1 cellular context compared by ENCODE assay signal in genomic region chr5:139664273-139664693, GRCh38.
TF ChIP-seq lines count a peak whose summit lies in the region.

No MANE protein-coding gene starts in this region.

TF ChIP-seq in HepG2, 621 proteins besides CTCF, POLR2A, EP300 and RAD21 (continued from another document):
- TF ChIP-seq ZBED4 (CRISPR knock-in tag; IDR thresholded peaks at IDR 0.05; ENCODE audit: borderline replicate concordance) (no peak), KAT7 (CRISPR knock-in tag; IDR thresholded peaks at IDR 0.05; ENCODE audit: borderline replicate concordance) (no peak), GTF2F1 (IDR thresholded peaks at IDR 0.05; ENCODE audit: low read length) (no peak), ZNF780A (CRISPR knock-in tag; IDR thresholded peaks at IDR 0.05) (no peak), TCF12 (IDR thresholded peaks at IDR 0.05) (no peak), TCF12 (CRISPR knock-in tag; IDR thresholded peaks at IDR 0.05) (no peak), PAXIP1 (CRISPR knock-in tag; conservative IDR thresholded peaks at IDR 0.05) (no peak), SP1 (IDR thresholded peaks at IDR 0.05) (no peak), SP1 (CRISPR knock-in tag; IDR thresholded peaks at IDR 0.05) (no peak), ZFY (CRISPR knock-in tag; IDR thresholded peaks at IDR 0.05) (no peak), MAX (IDR thresholded peaks at IDR 0.05) (no peak), ELK4 (CRISPR knock-in tag; IDR thresholded peaks at IDR 0.05; ENCODE audit: borderline replicate concordance) (no peak), MYNN (CRISPR knock-in tag; IDR thresholded peaks at IDR 0.05; ENCODE audit: low read depth) (no peak), ZNF660 (CRISPR knock-in tag; IDR thresholded peaks at IDR 0.05; ENCODE audit: borderline replicate concordance, low read depth) (no peak), ZNF816 (CRISPR knock-in tag; IDR thresholded peaks at IDR 0.05; ENCODE audit: borderline replicate concordance) (no peak)
TF ChIP-seq in HepG2: peak in this region for 0.
